14 cellular contexts compared by ENCODE assay signal in genomic region chr12:113725557-113725876, GRCh38.
"Had no signal": no experiment of that assay in that cellular context is flagged by ENCODE, and none has a peak within 500 bp of the region (broad histone marks: within the 10 kb centered on the region; RNA-seq: fewer than 3 reads in every experiment).

No MANE protein-coding gene starts in this region.

- H3K27me3 ChIP-seq: SJCRH30 had no signal

- H3K9ac ChIP-seq: KMS-11 had no signal

- DNase-seq: IMR-90, Kasumi-1, MM.1S, NCI-H1436, NCI-H187, NCI-H2081 treated with DMSO at 0.1 percent for 48 hours, NCI-H226, NCI-H446, NCI-H510A, NCI-H524 treated with DMSO at 0.1 percent for 48 hours, RPMI8226, SJCRH30 had no signal

- H3K9me3 ChIP-seq: SJCRH30 had no signal

- H3K4me2 ChIP-seq: KMS-11 had no signal

- H3K27ac ChIP-seq: KMS-11, SJCRH30 had no signal

- FAIRE-seq: RCC 7860 had no signal

- H3K4me3 ChIP-seq: SJCRH30 had no signal

- H3K4me1 ChIP-seq: SJCRH30 had no signal

- H3K36me3 ChIP-seq: SJCRH30 had no signal
